In genomic region chr4:87949961-87950360, GRCh38 we compare ENCODE assay signal across 14 cellular contexts. TPM values are rescaled to one million over a fixed set of nuclear protein-coding genes. Genes with fewer than 3 reads are reported as not detected.
DNase-seq lines count a peak whose midpoint lies in the region; ATAC-seq, FAIRE-seq and TF ChIP-seq lines count a peak whose summit lies in the region.
"Had no signal": no experiment of that assay in that cellular context is flagged by ENCODE, and none has a peak within 500 bp of the region (broad histone marks: within the 10 kb centered on the region; RNA-seq: fewer than 3 reads in every experiment).

No MANE protein-coding gene starts in this region.

- no peak overlapping the region for H3K4me3 Mint-ChIP-seq in nephron
- H3K4me3 Mint-ChIP-seq in activated CD4-positive, alpha-beta T cell treated with anti-CD3 and anti-CD28 coated beads for 36 hours: no peak overlapping the region

- DNase-seq in H54 (ENCODE audit: insufficient read length, low spot score): peak; percentile 15
- peak; percentile 80 for DNase-seq in NCI-H226
- peak; percentile 89 for DNase-seq in endothelial cell of umbilical vein (ENCODE audit: low read depth, low spot score)
- DNase-seq in esophagus squamous epithelium (lab: John Stamatoyannopoulos, UW): no peak
- no peak for DNase-seq in activated CD4-positive, alpha-beta T cell treated with anti-CD3 and anti-CD28 coated beads for 36 hours
- no peak for DNase-seq in cerebellar nuclear complex (lab: John Stamatoyannopoulos, UW)
- no peak for DNase-seq in COR-L47 (lab: John Stamatoyannopoulos, UW)
- DNase-seq: activated CD4-positive, alpha-beta T cell treated with anti-CD3 and anti-CD28 coated beads for 4 hours; activated naive CD4-positive, alpha-beta T cell; KBM-7; tibial artery had no signal

- H3K9me1 ChIP-seq in endothelial cell of umbilical vein (replicated peaks; ENCODE audit: control insufficient read depth, extremely low read depth, insufficient read depth, low read length): no peaks in the 10 kb centered on the region

- H3K36me3 Mint-ChIP-seq in nephron (ENCODE audit: low read depth): no peaks in the 10 kb centered on the region
- H3K36me3 Mint-ChIP-seq in activated CD4-positive, alpha-beta T cell treated with anti-CD3 and anti-CD28 coated beads for 36 hours (ENCODE audit: low read depth): no peaks in the 10 kb centered on the region

- H3K36me3 ChIP-seq in endothelial cell of umbilical vein (ENCODE audit: control insufficient read depth in 2 of 2, extremely low read depth in 1 of 2, insufficient read depth in 2 of 2, low read length in 2 of 2): no peaks in the 10 kb centered on the region
- no peaks in the 10 kb centered on the region for H3K36me3 ChIP-seq in esophagus squamous epithelium
- H3K36me3 ChIP-seq: tibial artery had no signal

- H2AFZ ChIP-seq in endothelial cell of umbilical vein (ENCODE audit: low read depth, low read length): no peak overlapping the region

- no peak for TF ChIP-seq CTCF in endothelial cell of umbilical vein (IDR thresholded peaks at IDR 0.05; ENCODE audit: extremely low read depth in 1 of 2, insufficient read depth in 1 of 2, low read depth in 1 of 2, low read length in 2 of 2)
- no peak for TF ChIP-seq CTCF in nephron (IDR thresholded peaks at IDR 0.05; ENCODE audit: unreplicated experiment in 3 of 3)
- no peak for TF ChIP-seq CTCF in esophagus squamous epithelium (IDR thresholded peaks at IDR 0.05)

- H3K4me2 ChIP-seq in endothelial cell of umbilical vein (ENCODE audit: insufficient read depth, low read length): peak overlapping the region; percentile 42

- intact Hi-C loops in endothelial cell of umbilical vein (cut with micrococcal nuclease): loop anchor here (1.0 kb wide), 2 partner anchors 23 to 54 kb away; no protein-coding TSS in a partner anchor
- intact Hi-C loops in esophagus squamous epithelium (cut with DNase I): no loop called here
- intact Hi-C loops in activated CD4-positive, alpha-beta T cell treated with anti-CD3 and anti-CD28 coated beads for 36 hours (cut with DNase I, micrococcal nuclease): no loop called here

- no peaks in the 10 kb centered on the region for H3K27me3 ChIP-seq in endothelial cell of umbilical vein (ENCODE audit: control insufficient read depth in 2 of 2, insufficient read depth in 2 of 2, low read length in 2 of 2)
- no peaks in the 10 kb centered on the region for H3K27me3 ChIP-seq in esophagus squamous epithelium
- H3K27me3 ChIP-seq: tibial artery had no signal

- TF ChIP-seq POLR2A in H54 (IDR thresholded peaks at IDR 0.05; ENCODE audit: low read depth, low read length) (no peak), endothelial cell of umbilical vein (IDR thresholded peaks at IDR 0.05; ENCODE audit: low read depth, low read length) (no peak), esophagus squamous epithelium (IDR thresholded peaks at IDR 0.05) (no peak)

- H4K20me1 ChIP-seq in endothelial cell of umbilical vein (replicated peaks; ENCODE audit: control insufficient read depth, extremely low read depth, insufficient read depth, low read length): no peaks in the 10 kb centered on the region

- peak overlapping the region; percentile 15 to 57 (median 51) for H3K27ac Mint-ChIP-seq in nephron
- no peak overlapping the region for H3K27ac Mint-ChIP-seq in activated CD4-positive, alpha-beta T cell treated with anti-CD3 and anti-CD28 coated beads for 36 hours
- H3K27ac Mint-ChIP-seq: progenitor cell of endocrine pancreas had no signal

- no peak overlapping the region for H3K4me3 ChIP-seq in endothelial cell of umbilical vein (replicated peaks in 1 of 3; ENCODE audit: insufficient read depth in 1 of 3, low read depth in 1 of 3, low read length in 3 of 3)
- no peak overlapping the region for H3K4me3 ChIP-seq in esophagus squamous epithelium
- H3K4me3 ChIP-seq: tibial artery had no signal

- H3K79me2 ChIP-seq in endothelial cell of umbilical vein (ENCODE audit: control insufficient read depth, insufficient read depth, low read length): no peaks in the 10 kb centered on the region

- H3K9me3 ChIP-seq in endothelial cell of umbilical vein (replicated peaks; ENCODE audit: control insufficient read depth, insufficient read depth, low read length) (no peaks in the 10 kb centered on the region), esophagus squamous epithelium (no peaks in the 10 kb centered on the region)
- H3K9me3 ChIP-seq: tibial artery had no signal

- FAIRE-seq in H54 (lab: Jason Lieb, UNC) (no peak), endothelial cell of umbilical vein (lab: Jason Lieb, UNC) (peak; percentile 92)
- FAIRE-seq: GM18507 had no signal

- no peak for ATAC-seq in activated CD4-positive, alpha-beta T cell treated with anti-CD3 and anti-CD28 coated beads for 36 hours

- POLR2A ChIA-PET in endothelial cell of umbilical vein (lab: Charles Lee): no interaction called here
- POLR2A ChIA-PET in activated CD4-positive, alpha-beta T cell treated with anti-CD3 and anti-CD28 coated beads for 36 hours (lab: Charles Lee): no interaction called here

- H3K4me1 ChIP-seq in endothelial cell of umbilical vein (ENCODE audit: control insufficient read depth, extremely low read depth, insufficient read depth, low read length): peaks cover 15% of the 10 kb centered on the region
- no peaks in the 10 kb centered on the region for H3K4me1 ChIP-seq in esophagus squamous epithelium

- BruUV-seq in endothelial cell of umbilical vein (replicated peaks; lab: Mats Ljungman, UMichigan): no TSS peak

- H3K27ac ChIP-seq in endothelial cell of umbilical vein (ENCODE audit: insufficient read depth, low read depth, low read length) (no peak overlapping the region), esophagus squamous epithelium (no peak overlapping the region)
- H3K27ac ChIP-seq: tibial artery had no signal

- peaks cover 21% of the 10 kb centered on the region for H3K4me1 Mint-ChIP-seq in nephron
- H3K4me1 Mint-ChIP-seq in activated CD4-positive, alpha-beta T cell treated with anti-CD3 and anti-CD28 coated beads for 36 hours: no peaks in the 10 kb centered on the region

- dilution Hi-C loops in endothelial cell of umbilical vein (cut with MboI; ENCODE audit: extremely low pct_ligation_motif_present, low sequenced_read_pairs): no loop called here

- H3K9ac ChIP-seq in endothelial cell of umbilical vein (replicated peaks; ENCODE audit: extremely low read depth, insufficient read depth, low read length): no peak overlapping the region

- CTCF ChIA-PET in endothelial cell of umbilical vein (lab: Charles Lee): interaction anchor here (1.0 to 1.8 kb wide), 7 partner anchors 13 to 262 kb away, joined by 3 to 8 read pairs (median 4); partner anchors contain the start of gene SPP1
- CTCF ChIA-PET in activated CD4-positive, alpha-beta T cell treated with anti-CD3 and anti-CD28 coated beads for 36 hours (lab: Charles Lee): interaction anchor here (0.8 kb wide), 1 partner anchor 67 kb away, joined by 3 read pairs; no protein-coding TSS in a partner anchor

- no peaks in the 10 kb centered on the region for H3K9me3 Mint-ChIP-seq in nephron
- no peaks in the 10 kb centered on the region for H3K9me3 Mint-ChIP-seq in activated CD4-positive, alpha-beta T cell treated with anti-CD3 and anti-CD28 coated beads for 36 hours (ENCODE audit: low read depth)

- 0 to 14% methylated on average over 1 of the region's 1 CpG for WGBS in esophagus squamous epithelium, 2 donors

- H3K27me3 Mint-ChIP-seq in nephron (ENCODE audit: low read depth): peaks cover 20% of the 10 kb centered on the region
- peaks cover 2% of the 10 kb centered on the region for H3K27me3 Mint-ChIP-seq in activated CD4-positive, alpha-beta T cell treated with anti-CD3 and anti-CD28 coated beads for 36 hours
- H3K27me3 Mint-ChIP-seq: progenitor cell of endocrine pancreas had no signal

TF ChIP-seq in endothelial cell of umbilical vein, 7 proteins besides CTCF, POLR2A, EP300 and RAD21:
- peak; percentile 51 for TF ChIP-seq FOS (IDR thresholded peaks at IDR 0.05; ENCODE audit: borderline replicate concordance, insufficient read depth, low read length)
- TF ChIP-seq MAX (IDR thresholded peaks at IDR 0.05; ENCODE audit: insufficient read depth, insufficient read length): no peak
- peak; percentile 30 for TF ChIP-seq GATA2 (IDR thresholded peaks at IDR 0.05; ENCODE audit: insufficient read depth, insufficient read length, low read depth, low read length)
- peak; percentile 12 for TF ChIP-seq JUN (IDR thresholded peaks at IDR 0.05; ENCODE audit: borderline replicate concordance, insufficient read depth, insufficient read length, low read depth)

RNA-seq across cellular contexts. Expression of gene SPP1, which starts 25.6 kb away (rescaled TPM):
- total RNA-seq in endothelial cell of umbilical vein: not detected in 2 replicates
- not detected in 2 replicates for polyA plus RNA-seq in endothelial cell of umbilical vein
- not detected in 2 replicates for polyA plus RNA-seq in endothelial cell of umbilical vein (2011; cell fraction: cytosol; rRNA removed)
- polyA plus RNA-seq in endothelial cell of umbilical vein (2011; cell fraction: nucleus; rRNA removed): not detected in 2 replicates
- not detected in 2 replicates for polyA plus RNA-seq in endothelial cell of umbilical vein (2012)
- polyA minus RNA-seq in endothelial cell of umbilical vein: not detected in 2 replicates
- not detected for polyA minus RNA-seq in endothelial cell of umbilical vein (2011; cell fraction: cytosol; rRNA and poly(A)+ RNA removed)
- polyA minus RNA-seq in endothelial cell of umbilical vein (2011; cell fraction: nucleus; rRNA and poly(A)+ RNA removed): not detected in 2 replicates
- 1 to 10 TPM in 2 of 4 donors, under 1 TPM in 2; 0.15 to 4.0 (median 2.5) TPM for total RNA-seq in esophagus squamous epithelium
- total RNA-seq in activated CD4-positive, alpha-beta T cell treated with anti-CD3 and anti-CD28 coated beads for 36 hours: not detected

RNA-seq across cellular contexts. Expression of gene PKD2, which starts 57.5 kb away (rescaled TPM):
- total RNA-seq in endothelial cell of umbilical vein (27.0 and 33.5 TPM in 2 replicates), esophagus squamous epithelium (10 to 100 TPM in 3 of 4 donors, 1 to 10 TPM in 1; 9.4 to 34.7 (median 13.9) TPM)
- 15.2 and 23.1 TPM in 2 replicates for polyA plus RNA-seq in endothelial cell of umbilical vein
- polyA plus RNA-seq in endothelial cell of umbilical vein (2011; cell fraction: cytosol; rRNA removed): 17.7 and 18.4 TPM in 2 replicates
- polyA plus RNA-seq in endothelial cell of umbilical vein (2011; cell fraction: nucleus; rRNA removed): 114 and 154 TPM in 2 replicates
- 19.0 and 19.3 TPM in 2 replicates for polyA plus RNA-seq in endothelial cell of umbilical vein (2012)
- polyA minus RNA-seq in endothelial cell of umbilical vein: 69.5 and 73.2 TPM in 2 replicates
- polyA minus RNA-seq in endothelial cell of umbilical vein (2011; cell fraction: cytosol; rRNA and poly(A)+ RNA removed): 4.4 TPM
- polyA minus RNA-seq in endothelial cell of umbilical vein (2011; cell fraction: nucleus; rRNA and poly(A)+ RNA removed): 71.2 and 90.9 TPM in 2 replicates
- 1 to 10 TPM; 4.1 to 5.0 TPM for total RNA-seq in activated CD4-positive, alpha-beta T cell treated with anti-CD3 and anti-CD28 coated beads for 36 hours

Comparison
In these comparisons a context has a peak if more than half of its experiments do, and no peak if none do; other contexts are left out.
1. DNase-seq: peak in H54 (single experiment), NCI-H226 (single experiment) and endothelial cell of umbilical vein (single experiment); none in esophagus squamous epithelium (single experiment), activated CD4-positive, alpha-beta T cell treated with anti-CD3 and anti-CD28 coated beads for 36 hours (single experiment), cerebellar nuclear complex (0 of 2) and COR-L47 (single experiment).